Comparison of ENCODE assay signal across 8 cellular contexts in genomic region chr13:46679369-46680180, GRCh38.
DNase-seq lines count a peak whose midpoint lies in the region; ATAC-seq and TF ChIP-seq lines count a peak whose summit lies in the region.

No MANE protein-coding gene starts in this region.

- H3K4me3 ChIP-seq in cardiac fibroblast (replicated peaks in 1 of 2; ENCODE audit: low read depth in 2 of 2, low read length in 2 of 2) = peak overlapping the region; percentile 18 to 35

- TF ChIP-seq CTCF in GM10266 (IDR thresholded peaks at IDR 0.05; ENCODE audit: control insufficient read depth, insufficient read depth, low read depth, missing control alignments) (no peak), cardiac fibroblast (IDR thresholded peaks at IDR 0.05; ENCODE audit: low read depth, low read length) (peak; percentile 19)

- DNase-seq in GM10266 (ENCODE audit: extremely low spot score) = peak; percentile 66
- DNase-seq in cardiac fibroblast (ENCODE audit: low read depth in 2 of 2) = peak; percentile 70 to 77
- peak; percentile 50 for DNase-seq in mucosa of gallbladder (ENCODE audit: low spot score)
- no peak for DNase-seq in HK-2 (ENCODE audit: unreplicated experiment)
- no peak for DNase-seq in midbrain (lab: John Stamatoyannopoulos, UW)
- no peak for DNase-seq in NCI-H187 (lab: John Stamatoyannopoulos, UW)

- peak; percentile 87 for ATAC-seq in GM21367 (IDR thresholded peaks at IDR 0.05; ENCODE audit: unreplicated experiment)
- ATAC-seq in HG03571 (IDR thresholded peaks at IDR 0.05; ENCODE audit: unreplicated experiment) = peak; percentile 69

Comparison
In these comparisons a context has a peak if more than half of its experiments do, and no peak if none do; other contexts are left out.
1. DNase-seq: peak in GM10266 (single experiment), cardiac fibroblast (2 of 2) and mucosa of gallbladder (single experiment); none in HK-2 (single experiment), midbrain (single experiment) and NCI-H187 (0 of 2).